Comparison of ENCODE assay signal across 25 cellular contexts in the genomic region with DNA sequence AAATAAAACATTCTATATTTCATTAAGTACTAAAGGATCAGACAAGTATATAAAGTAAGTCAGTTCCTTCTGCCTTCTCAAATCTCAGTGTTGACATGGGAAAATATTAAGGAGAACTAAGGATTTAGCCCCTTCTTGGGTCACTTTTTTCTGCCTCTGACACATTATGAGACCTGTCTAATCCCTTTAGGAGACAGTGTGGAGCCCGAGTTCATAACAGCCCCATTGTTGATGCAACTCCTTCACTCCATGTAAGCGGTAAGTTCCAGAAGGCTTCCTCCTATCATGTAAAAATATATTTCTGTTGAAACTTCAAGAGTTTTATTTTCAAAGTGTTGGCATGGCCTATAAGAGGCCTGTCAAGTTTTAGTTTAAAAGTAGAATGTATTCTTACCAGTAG.
"Had no signal": no experiment of that assay in that cellular context is flagged by ENCODE, and none has a peak within 500 bp of the region (broad histone marks: within the 10 kb centered on the region; RNA-seq: fewer than 3 reads in every experiment).

No MANE protein-coding gene starts in this region.

- ATAC-seq: left colon; left lung; lower lobe of right lung; natural killer cell; right lobe of liver; stimulated activated naive B cell treated with anti-CD40 and anti-IgM and Interleukin-4, amounts not matched to agents 10 μg/mL and 1 μg/mL and 100 μg/mL, for 72 hours; stimulated activated naive CD8-positive, alpha-beta T cell treated with anti-CD3 and anti-CD28 coated beads, Interleukin-15, Interleukin-2, amounts not matched to agents 100 U/mL and 50 U/mL, for 24 hours had no signal

- H3K36me3 Mint-ChIP-seq: naive B cell; natural killer cell; stimulated activated naive B cell treated with anti-CD40 and anti-IgM and Interleukin-4, amounts not matched to agents 10 μg/mL and 1 μg/mL and 100 μg/mL, for 72 hours had no signal

- H3K4me3 ChIP-seq: left lung, lower lobe of right lung, ovary, prostate gland, right lobe of liver, stomach, testis, thyroid gland, transverse colon, upper lobe of left lung, vagina had no signal

- H3K4me1 Mint-ChIP-seq: naive B cell; natural killer cell; stimulated activated naive B cell treated with anti-CD40 and anti-IgM and Interleukin-4, amounts not matched to agents 10 μg/mL and 1 μg/mL and 100 μg/mL, for 72 hours had no signal

- H3K36me3 ChIP-seq: left lung, lower lobe of right lung, ovary, prostate gland, stomach, thyroid gland, transverse colon, upper lobe of left lung, vagina had no signal

- DNase-seq: hippocampal formation; kidney; left colon; left lung; lower lobe of right lung; mammary epithelial cell; mesenchymal stem cell; naive B cell; natural killer cell; ovary; retina; right lobe of liver; stimulated activated CD4-positive, alpha-beta T cell treated with anti-CD3 and anti-CD28 coated beads, Interleukin-12 subunit alpha, Interleukin-12 subunit beta, amount 100 ng/mL, for 4 hours; stimulated activated CD4-positive, alpha-beta T cell treated with anti-CD3 and anti-CD28 coated beads, Interleukin-15, amount 100 ng/mL, for 24 hours; stimulated activated CD4-positive, alpha-beta T cell treated with anti-CD3 and anti-CD28 coated beads, Interleukin-2, amount 100 ng/mL, for 24 hours; stimulated activated CD4-positive, alpha-beta T cell treated with anti-CD3 and anti-CD28 coated beads, Interleukin-4, amount 100 ng/mL, for 1 hour; stimulated activated naive B cell treated with anti-CD40 and anti-IgM and Interleukin-4, amounts not matched to agents 10 μg/mL and 1 μg/mL and 100 μg/mL, for 72 hours; stimulated activated naive CD8-positive, alpha-beta T cell treated with anti-CD3 and anti-CD28 coated beads, Interleukin-15, Interleukin-2, amounts not matched to agents 100 U/mL and 50 U/mL, for 24 hours; stomach; testis; thyroid gland; transverse colon; upper lobe of left lung had no signal

- H3K27ac Mint-ChIP-seq: natural killer cell; stimulated activated naive B cell treated with anti-CD40 and anti-IgM and Interleukin-4, amounts not matched to agents 10 μg/mL and 1 μg/mL and 100 μg/mL, for 72 hours had no signal

- H3K27ac ChIP-seq: left lung, lower lobe of right lung, prostate gland, right lobe of liver, stomach, testis, thyroid gland, transverse colon, upper lobe of left lung, vagina had no signal

- H3K4me1 ChIP-seq: left lung, lower lobe of right lung, prostate gland, right lobe of liver, stomach, testis, thyroid gland, upper lobe of left lung, vagina had no signal

- H3K9me3 ChIP-seq: left lung, lower lobe of right lung, ovary, prostate gland, right lobe of liver, stomach, testis, thyroid gland, transverse colon, upper lobe of left lung, vagina had no signal

- H3K27me3 ChIP-seq: left lung, ovary, right lobe of liver, stomach, testis, thyroid gland, transverse colon, upper lobe of left lung, vagina had no signal

- H3K9me3 Mint-ChIP-seq: naive B cell; stimulated activated naive B cell treated with anti-CD40 and anti-IgM and Interleukin-4, amounts not matched to agents 10 μg/mL and 1 μg/mL and 100 μg/mL, for 72 hours had no signal

- H3K4me3 Mint-ChIP-seq: naive B cell; natural killer cell; stimulated activated naive B cell treated with anti-CD40 and anti-IgM and Interleukin-4, amounts not matched to agents 10 μg/mL and 1 μg/mL and 100 μg/mL, for 72 hours had no signal
